1 cellular context compared by ENCODE assay signal in the genomic region with DNA sequence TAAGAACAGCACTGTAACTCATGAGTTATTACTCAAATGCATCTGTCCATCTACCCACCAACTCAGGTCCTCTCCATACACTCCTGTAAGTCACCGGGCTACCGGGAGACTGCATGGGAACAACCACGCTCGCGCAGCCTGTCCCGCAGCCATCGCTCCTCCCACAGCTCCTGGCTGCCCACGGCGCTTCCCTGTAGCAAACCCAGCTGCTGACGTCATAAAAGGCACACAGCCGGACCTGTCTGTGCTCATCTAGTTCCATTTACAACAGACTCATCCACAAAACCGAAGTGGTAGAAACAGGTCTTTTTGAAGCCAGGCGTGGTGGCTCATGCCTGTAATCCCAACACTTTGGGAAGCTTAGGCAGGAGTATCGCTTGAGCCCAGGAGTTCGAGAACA.
TF ChIP-seq lines count a peak whose summit lies in the region.

No MANE protein-coding gene starts in this region.

TF ChIP-seq in K562, 482 proteins besides CTCF, POLR2A, EP300 and RAD21 (continued from another document):
- TF ChIP-seq, protein P1, sequence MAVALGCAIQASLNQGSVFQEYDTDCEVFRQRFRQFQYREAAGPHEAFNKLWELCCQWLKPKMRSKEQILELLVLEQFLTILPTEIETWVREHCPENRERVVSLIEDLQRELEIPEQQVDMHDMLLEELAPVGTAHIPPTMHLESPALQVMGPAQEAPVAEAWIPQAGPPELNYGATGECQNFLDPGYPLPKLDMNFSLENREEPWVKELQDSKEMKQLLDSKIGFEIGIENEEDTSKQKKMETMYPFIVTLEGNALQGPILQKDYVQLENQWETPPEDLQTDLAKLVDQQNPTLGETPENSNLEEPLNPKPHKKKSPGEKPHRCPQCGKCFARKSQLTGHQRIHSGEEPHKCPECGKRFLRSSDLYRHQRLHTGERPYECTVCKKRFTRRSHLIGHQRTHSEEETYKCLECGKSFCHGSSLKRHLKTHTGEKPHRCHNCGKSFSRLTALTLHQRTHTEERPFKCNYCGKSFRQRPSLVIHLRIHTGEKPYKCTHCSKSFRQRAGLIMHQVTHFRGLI (CRISPR knock-in tag; IDR thresholded peaks at IDR 0.05): no peak
- TF ChIP-seq GTF2E2 (tag; IDR thresholded peaks at IDR 0.05) (no peak), ATF1 (CRISPR knock-in tag; IDR thresholded peaks at IDR 0.05) (no peak), ATF1 (tag; IDR thresholded peaks at IDR 0.05) (peak; percentile 53), HNRNPK (IDR thresholded peaks at IDR 0.05; ENCODE audit: low read depth, low read length, poor library complexity, severe bottlenecking) (no peak), JUND (IDR thresholded peaks at IDR 0.05; ENCODE audit: borderline replicate concordance, low read depth, low read length) (no peak), JUND (tag; IDR thresholded peaks at IDR 0.05; ENCODE audit: borderline replicate concordance, low read depth, low read length) (0 out of 3 replicates have a peak, but pooled peaks have one; percentile 10), CREB1 (IDR thresholded peaks at IDR 0.05) (no peak), CREB1 (CRISPR knock-in tag; IDR thresholded peaks at IDR 0.05) (peak; percentile 67), ZNF444 (CRISPR knock-in tag; IDR thresholded peaks at IDR 0.05) (no peak), TEAD2 (tag; IDR thresholded peaks at IDR 0.05) (no peak), GABPA (tag; conservative IDR thresholded peaks at IDR 0.05; ENCODE audit: low read depth) (no peak), TAF15 (IDR thresholded peaks at IDR 0.05; ENCODE audit: low read depth, low read length) (no peak), NCOA4 (IDR thresholded peaks at IDR 0.05; ENCODE audit: partially characterized antibody) (no peak), NRF1 (conservative IDR thresholded peaks at IDR 0.05 in 1 of 2, IDR thresholded peaks at IDR 0.05 in 1 of 2) (peak; percentile 57 to 65), RBM14 (IDR thresholded peaks at IDR 0.05; ENCODE audit: borderline replicate concordance, insufficient read depth, low read depth, low read length) (no peak), NCOA2 (IDR thresholded peaks at IDR 0.05; ENCODE audit: partially characterized antibody in 2 of 2) (no peak), TCF3 (CRISPR knock-in tag; IDR thresholded peaks at IDR 0.05) (no peak), PHF20 (IDR thresholded peaks at IDR 0.05; ENCODE audit: partially characterized antibody) (no peak), SMARCC2 (IDR thresholded peaks at IDR 0.05; ENCODE audit: low read depth) (no peak), TAF9B (IDR thresholded peaks at IDR 0.05; ENCODE audit: partially characterized antibody) (no peak), ATF7 (IDR thresholded peaks at IDR 0.05) (peak; percentile 80; the same call in 1 of the 2 replicates), ZNF253 (CRISPR knock-in tag; conservative IDR thresholded peaks at IDR 0.05) (no peak)
- TF ChIP-seq, protein P2, sequence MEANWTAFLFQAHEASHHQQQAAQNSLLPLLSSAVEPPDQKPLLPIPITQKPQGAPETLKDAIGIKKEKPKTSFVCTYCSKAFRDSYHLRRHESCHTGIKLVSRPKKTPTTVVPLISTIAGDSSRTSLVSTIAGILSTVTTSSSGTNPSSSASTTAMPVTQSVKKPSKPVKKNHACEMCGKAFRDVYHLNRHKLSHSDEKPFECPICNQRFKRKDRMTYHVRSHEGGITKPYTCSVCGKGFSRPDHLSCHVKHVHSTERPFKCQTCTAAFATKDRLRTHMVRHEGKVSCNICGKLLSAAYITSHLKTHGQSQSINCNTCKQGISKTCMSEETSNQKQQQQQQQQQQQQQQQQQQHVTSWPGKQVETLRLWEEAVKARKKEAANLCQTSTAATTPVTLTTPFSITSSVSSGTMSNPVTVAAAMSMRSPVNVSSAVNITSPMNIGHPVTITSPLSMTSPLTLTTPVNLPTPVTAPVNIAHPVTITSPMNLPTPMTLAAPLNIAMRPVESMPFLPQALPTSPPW (CRISPR knock-in tag; IDR thresholded peaks at IDR 0.05): no peak
- TF ChIP-seq, protein P3, sequence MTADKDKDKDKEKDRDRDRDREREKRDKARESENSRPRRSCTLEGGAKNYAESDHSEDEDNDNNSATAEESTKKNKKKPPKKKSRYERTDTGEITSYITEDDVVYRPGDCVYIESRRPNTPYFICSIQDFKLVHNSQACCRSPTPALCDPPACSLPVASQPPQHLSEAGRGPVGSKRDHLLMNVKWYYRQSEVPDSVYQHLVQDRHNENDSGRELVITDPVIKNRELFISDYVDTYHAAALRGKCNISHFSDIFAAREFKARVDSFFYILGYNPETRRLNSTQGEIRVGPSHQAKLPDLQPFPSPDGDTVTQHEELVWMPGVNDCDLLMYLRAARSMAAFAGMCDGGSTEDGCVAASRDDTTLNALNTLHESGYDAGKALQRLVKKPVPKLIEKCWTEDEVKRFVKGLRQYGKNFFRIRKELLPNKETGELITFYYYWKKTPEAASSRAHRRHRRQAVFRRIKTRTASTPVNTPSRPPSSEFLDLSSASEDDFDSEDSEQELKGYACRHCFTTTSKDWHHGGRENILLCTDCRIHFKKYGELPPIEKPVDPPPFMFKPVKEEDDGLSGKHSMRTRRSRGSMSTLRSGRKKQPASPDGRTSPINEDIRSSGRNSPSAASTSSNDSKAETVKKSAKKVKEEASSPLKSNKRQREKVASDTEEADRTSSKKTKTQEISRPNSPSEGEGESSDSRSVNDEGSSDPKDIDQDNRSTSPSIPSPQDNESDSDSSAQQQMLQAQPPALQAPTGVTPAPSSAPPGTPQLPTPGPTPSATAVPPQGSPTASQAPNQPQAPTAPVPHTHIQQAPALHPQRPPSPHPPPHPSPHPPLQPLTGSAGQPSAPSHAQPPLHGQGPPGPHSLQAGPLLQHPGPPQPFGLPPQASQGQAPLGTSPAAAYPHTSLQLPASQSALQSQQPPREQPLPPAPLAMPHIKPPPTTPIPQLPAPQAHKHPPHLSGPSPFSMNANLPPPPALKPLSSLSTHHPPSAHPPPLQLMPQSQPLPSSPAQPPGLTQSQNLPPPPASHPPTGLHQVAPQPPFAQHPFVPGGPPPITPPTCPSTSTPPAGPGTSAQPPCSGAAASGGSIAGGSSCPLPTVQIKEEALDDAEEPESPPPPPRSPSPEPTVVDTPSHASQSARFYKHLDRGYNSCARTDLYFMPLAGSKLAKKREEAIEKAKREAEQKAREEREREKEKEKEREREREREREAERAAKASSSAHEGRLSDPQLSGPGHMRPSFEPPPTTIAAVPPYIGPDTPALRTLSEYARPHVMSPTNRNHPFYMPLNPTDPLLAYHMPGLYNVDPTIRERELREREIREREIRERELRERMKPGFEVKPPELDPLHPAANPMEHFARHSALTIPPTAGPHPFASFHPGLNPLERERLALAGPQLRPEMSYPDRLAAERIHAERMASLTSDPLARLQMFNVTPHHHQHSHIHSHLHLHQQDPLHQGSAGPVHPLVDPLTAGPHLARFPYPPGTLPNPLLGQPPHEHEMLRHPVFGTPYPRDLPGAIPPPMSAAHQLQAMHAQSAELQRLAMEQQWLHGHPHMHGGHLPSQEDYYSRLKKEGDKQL (CRISPR knock-in tag; IDR thresholded peaks at IDR 0.05; ENCODE audit: borderline replicate concordance): no peak
- TF ChIP-seq, protein P4, sequence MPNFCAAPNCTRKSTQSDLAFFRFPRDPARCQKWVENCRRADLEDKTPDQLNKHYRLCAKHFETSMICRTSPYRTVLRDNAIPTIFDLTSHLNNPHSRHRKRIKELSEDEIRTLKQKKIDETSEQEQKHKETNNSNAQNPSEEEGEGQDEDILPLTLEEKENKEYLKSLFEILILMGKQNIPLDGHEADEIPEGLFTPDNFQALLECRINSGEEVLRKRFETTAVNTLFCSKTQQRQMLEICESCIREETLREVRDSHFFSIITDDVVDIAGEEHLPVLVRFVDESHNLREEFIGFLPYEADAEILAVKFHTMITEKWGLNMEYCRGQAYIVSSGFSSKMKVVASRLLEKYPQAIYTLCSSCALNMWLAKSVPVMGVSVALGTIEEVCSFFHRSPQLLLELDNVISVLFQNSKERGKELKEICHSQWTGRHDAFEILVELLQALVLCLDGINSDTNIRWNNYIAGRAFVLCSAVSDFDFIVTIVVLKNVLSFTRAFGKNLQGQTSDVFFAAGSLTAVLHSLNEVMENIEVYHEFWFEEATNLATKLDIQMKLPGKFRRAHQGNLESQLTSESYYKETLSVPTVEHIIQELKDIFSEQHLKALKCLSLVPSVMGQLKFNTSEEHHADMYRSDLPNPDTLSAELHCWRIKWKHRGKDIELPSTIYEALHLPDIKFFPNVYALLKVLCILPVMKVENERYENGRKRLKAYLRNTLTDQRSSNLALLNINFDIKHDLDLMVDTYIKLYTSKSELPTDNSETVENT (CRISPR knock-in tag; IDR thresholded peaks at IDR 0.05): no peak
